6 cellular contexts compared by ENCODE assay signal in genomic region chr14:94728440-94728839, GRCh38. TPM values are rescaled to one million over a fixed set of nuclear protein-coding genes. Genes with fewer than 3 reads are reported as not detected.
"Had no signal": no experiment of that assay in that cellular context is flagged by ENCODE, and none has a peak within 500 bp of the region (broad histone marks: within the 10 kb centered on the region; RNA-seq: fewer than 3 reads in every experiment).

No MANE protein-coding gene starts in this region.

RNA-seq across cellular contexts. Expression of gene GSC, which starts 41.5 kb away (rescaled TPM):
- total RNA-seq: OCI-LY7, PC-3, PC-9, Peyer's patch, RPMI7951, SK-MEL-5 had no signal
